ENCODE assay signal across 16 cellular contexts in the genomic region with DNA sequence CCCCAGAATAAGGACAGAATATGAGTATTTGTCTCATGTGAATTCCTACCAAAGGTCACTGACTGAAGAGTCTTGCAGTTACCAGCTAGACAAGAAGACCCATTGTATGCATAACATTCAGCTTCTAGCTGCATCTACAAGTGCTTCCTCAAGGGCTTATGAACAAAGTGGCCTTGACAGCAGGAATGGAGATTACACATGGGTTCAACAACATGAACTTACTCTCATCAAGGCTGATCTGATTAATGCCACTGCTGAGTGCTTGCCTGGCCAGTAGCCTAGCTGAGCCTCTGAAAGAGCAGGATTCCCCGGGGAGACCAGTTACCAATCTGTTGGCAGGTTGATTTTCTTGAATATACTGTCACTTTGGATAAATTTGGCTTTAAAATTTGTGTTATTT.
A peak's percentile ranks its signal among the peaks of the same experiment; 100 is the strongest.
DNase-seq lines count a peak whose midpoint lies in the region; ATAC-seq, FAIRE-seq and TF ChIP-seq lines count a peak whose summit lies in the region.
"Had no signal": no experiment of that assay in that cellular context is flagged by ENCODE, and none has a peak within 500 bp of the region (broad histone marks: within the 10 kb centered on the region; RNA-seq: fewer than 3 reads in every experiment).

No MANE protein-coding gene starts in this region.

- no peak for TF ChIP-seq POLR2A in GM12891 (IDR thresholded peaks at IDR 0.05; ENCODE audit: low read depth, low read length)

- H3K79me2 ChIP-seq in Karpas-422 (ENCODE audit: low read length): no peaks in the 10 kb centered on the region

- no peak overlapping the region for H3K4me3 ChIP-seq in Karpas-422 (ENCODE audit: low read length)
- H3K4me3 ChIP-seq: gastroesophageal sphincter, right atrium auricular region had no signal

- no peaks in the 10 kb centered on the region for H3K27me3 ChIP-seq in Karpas-422 (ENCODE audit: low read length)
- H3K27me3 ChIP-seq: gastroesophageal sphincter, right atrium auricular region had no signal

- no peak overlapping the region for H3K4me2 ChIP-seq in Karpas-422 (ENCODE audit: low read depth, low read length, poor library complexity, severe bottlenecking)

- H3K9ac ChIP-seq in Karpas-422 (ENCODE audit: low read length): no peak overlapping the region

- no peaks in the 10 kb centered on the region for H3K27me3 Mint-ChIP-seq in IgD-negative memory B cell
- H3K27me3 Mint-ChIP-seq: activated CD4-positive, alpha-beta T cell treated with anti-CD3 and anti-CD28 coated beads for 36 hours; stimulated activated naive CD8-positive, alpha-beta T cell treated with anti-CD3 and anti-CD28 coated beads, Interleukin-15, Interleukin-2, amounts not matched to agents 100 ng/mL and 50 ng/mL, for 24 hours had no signal

- no peak overlapping the region for H2AFZ ChIP-seq in Karpas-422 (ENCODE audit: low read length)

- no peak overlapping the region for H3K27ac ChIP-seq in Karpas-422 (ENCODE audit: low read length)
- H3K27ac ChIP-seq: gastroesophageal sphincter, right atrium auricular region had no signal

- H3K4me3 Mint-ChIP-seq in IgD-negative memory B cell: peak overlapping the region in 1 of 4 donors; percentile 69
- H3K4me3 Mint-ChIP-seq: activated CD4-positive, alpha-beta T cell treated with anti-CD3 and anti-CD28 coated beads for 36 hours; activated T-cell treated with anti-CD3 and anti-CD28 coated beads, Interleukin-2, amount 50 U/mL, for 72 hours; stimulated activated naive CD8-positive, alpha-beta T cell treated with anti-CD3 and anti-CD28 coated beads, Interleukin-15, Interleukin-2, amounts not matched to agents 100 ng/mL and 50 ng/mL, for 24 hours had no signal

- no peaks in the 10 kb centered on the region for H3K9me2 ChIP-seq in Karpas-422 (replicated peaks; ENCODE audit: insufficient read depth, low read length)

- peak; percentile 27 for ATAC-seq in GM18511 (IDR thresholded peaks at IDR 0.05; ENCODE audit: unreplicated experiment)
- peak; percentile 18 for ATAC-seq in GM21529 (IDR thresholded peaks at IDR 0.05; ENCODE audit: unreplicated experiment)
- ATAC-seq: gastroesophageal sphincter had no signal

- H3K36me3 ChIP-seq in Karpas-422 (ENCODE audit: insufficient read depth, low read length): no peaks in the 10 kb centered on the region
- H3K36me3 ChIP-seq: gastroesophageal sphincter, right atrium auricular region had no signal

- H3K9me3 ChIP-seq in Karpas-422 (ENCODE audit: low read length): no peaks in the 10 kb centered on the region
- H3K9me3 ChIP-seq: gastroesophageal sphincter, right atrium auricular region had no signal

- no peaks in the 10 kb centered on the region for H3K36me3 Mint-ChIP-seq in IgD-negative memory B cell

- H3K4me1 ChIP-seq in Karpas-422 (ENCODE audit: low read length): no peaks in the 10 kb centered on the region
- H3K4me1 ChIP-seq: gastroesophageal sphincter, right atrium auricular region had no signal

- DNase-seq in fibroblast of peridontal ligament (ENCODE audit: extremely low read depth): peak; percentile 18
- DNase-seq in cerebellar cortex (ENCODE audit: low spot score): no peak
- DNase-seq in middle frontal gyrus (ENCODE audit: extremely low spot score, low spot score): no peak
- no peak for DNase-seq in GM12891 (ENCODE audit: insufficient read length, low spot score)
- no peak for DNase-seq in Karpas-422
- DNase-seq: NCI-H1694 treated with DMSO at 0.1 percent for 48 hours; stimulated activated CD4-positive, alpha-beta T cell treated with anti-CD3 and anti-CD28 coated beads, Interleukin-4, amount 100 ng/mL, for 4 hours had no signal

- no peak for FAIRE-seq in GM12891 (lab: Jason Lieb, UNC)
- FAIRE-seq: keratinocyte had no signal

- H3K9me3 Mint-ChIP-seq in IgD-negative memory B cell: no peaks in the 10 kb centered on the region
- H3K9me3 Mint-ChIP-seq: activated T-cell treated with anti-CD3 and anti-CD28 coated beads, Interleukin-2, amount 50 U/mL, for 72 hours; stimulated activated naive CD8-positive, alpha-beta T cell treated with anti-CD3 and anti-CD28 coated beads, Interleukin-15, Interleukin-2, amounts not matched to agents 100 ng/mL and 50 ng/mL, for 24 hours had no signal

- H3K27ac Mint-ChIP-seq in IgD-negative memory B cell: peak overlapping the region; percentile 2 to 71 (median 44)
- H3K27ac Mint-ChIP-seq: activated CD4-positive, alpha-beta T cell treated with anti-CD3 and anti-CD28 coated beads for 36 hours; activated T-cell treated with anti-CD3 and anti-CD28 coated beads, Interleukin-2, amount 50 U/mL, for 72 hours had no signal

- no peaks in the 10 kb centered on the region for H4K20me1 ChIP-seq in Karpas-422 (ENCODE audit: insufficient read depth, low read depth, low read length)

- H3K4me1 Mint-ChIP-seq in IgD-negative memory B cell: peaks cover 15 to 22% (median 19%) of the 10 kb centered on the region in 3 donors

TF ChIP-seq in GM12891, 5 proteins besides CTCF, POLR2A, EP300 and RAD21:
- TF ChIP-seq TAF1 (IDR thresholded peaks at IDR 0.05; ENCODE audit: low read depth, low read length) (no peak), PAX5 (IDR thresholded peaks at IDR 0.05; ENCODE audit: insufficient read depth, low read length, severe bottlenecking) (no peak), SPI1 (IDR thresholded peaks at IDR 0.05; ENCODE audit: low read depth, low read length) (no peak)
